In genomic region chr5:10760033-10760975, GRCh38 we compare ENCODE assay signal across 8 cellular contexts. TPM values are rescaled to one million over a fixed set of nuclear protein-coding genes. Genes with fewer than 3 reads are reported as not detected.
A peak's percentile ranks its signal among the peaks of the same experiment; 100 is the strongest.
DNase-seq lines count a peak whose midpoint lies in the region; ATAC-seq, FAIRE-seq and TF ChIP-seq lines count a peak whose summit lies in the region.

No MANE protein-coding gene starts in this region.

- peaks cover 8% of the 10 kb centered on the region; the same call in 1 of the 2 replicates for H3K4me1 ChIP-seq in ES-I3 (ENCODE audit: insufficient read depth, low read length)
- peaks cover 9% of the 10 kb centered on the region for H3K4me1 ChIP-seq in HUES48 (ENCODE audit: control insufficient read depth, insufficient read depth, low read length)
- peaks cover 64% of the 10 kb centered on the region for H3K4me1 ChIP-seq in body of pancreas
- H3K4me1 ChIP-seq in iPS-18a (ENCODE audit: control insufficient read depth, low read depth, low read length), result peaks cover 14% of the 10 kb centered on the region

- no peaks in the 10 kb centered on the region for H3K36me3 ChIP-seq in ES-I3 (ENCODE audit: insufficient read depth, low read length)
- H3K36me3 ChIP-seq in HUES48 (ENCODE audit: control insufficient read depth, insufficient read depth, low read length), result no peaks in the 10 kb centered on the region; the same call in 1 of the 2 replicates
- H3K36me3 ChIP-seq in body of pancreas (replicated peaks in 1 of 2; ENCODE audit: insufficient read depth in 1 of 2, low read depth in 2 of 2), result no peaks in the 10 kb centered on the region
- H3K36me3 ChIP-seq in iPS-18a (ENCODE audit: control insufficient read depth, low read depth, low read length), result no peaks in the 10 kb centered on the region

- peak; percentile 69 for DNase-seq in RCC 7860 (ENCODE audit: low spot score)
- DNase-seq in body of pancreas, result peak; percentile 76 to 86 (median 84)
- DNase-seq in sciatic nerve (ENCODE audit: low spot score), result peak; percentile 68
- DNase-seq in mesenteric fat pad (ENCODE audit: low spot score), result no peak

- intact Hi-C loops in body of pancreas (cut with DNase I), result no loop called here
- intact Hi-C loops in sciatic nerve (cut with DNase I), result no loop called here

- FAIRE-seq in RCC 7860 (lab: Jason Lieb, UNC), result peak; percentile 65

- no peak for TF ChIP-seq CTCF in body of pancreas (IDR thresholded peaks at IDR 0.05)

- peak overlapping the region; percentile 78 for H3K4me3 ChIP-seq in HUES48 (ENCODE audit: low read depth, low read length)
- H3K4me3 ChIP-seq in body of pancreas, result peak overlapping the region; percentile 29 to 44
- peak overlapping the region; percentile 79 for H3K4me3 ChIP-seq in iPS-18a (ENCODE audit: low read length)

- H3K9ac ChIP-seq in ES-I3 (ENCODE audit: low read depth, low read length) (peak overlapping the region; percentile 96), HUES48 (ENCODE audit: low read depth, low read length) (peak overlapping the region; percentile 33), iPS-18a (ENCODE audit: low read length) (peak overlapping the region; percentile 63)

- H3K27me3 ChIP-seq in HUES48 (ENCODE audit: control insufficient read depth, insufficient read depth, low read length), result peaks cover 8% of the 10 kb centered on the region
- H3K27me3 ChIP-seq in body of pancreas, result no peaks in the 10 kb centered on the region
- peaks cover 32% of the 10 kb centered on the region for H3K27me3 ChIP-seq in iPS-18a (ENCODE audit: control insufficient read depth, insufficient read depth, low read length)

- 2 to 4% methylated on average over 18 to 28 of the region's 55 CpGs for WGBS in body of pancreas, 2 donors

- peak overlapping the region; percentile 73 for H3K27ac ChIP-seq in HUES48 (ENCODE audit: low read depth, low read length)
- H3K27ac ChIP-seq in body of pancreas, result peak overlapping the region; percentile 98 to 99 (median 98)
- H3K27ac ChIP-seq in iPS-18a (ENCODE audit: low read length), result no peak overlapping the region

- peak; percentile 28 to 76 (median 70) for TF ChIP-seq POLR2A in body of pancreas (IDR thresholded peaks at IDR 0.05)

- H3K9me3 ChIP-seq in ES-I3 (ENCODE audit: control insufficient read depth, insufficient read depth, low read length) (no peaks in the 10 kb centered on the region), HUES48 (ENCODE audit: control insufficient read depth, insufficient read depth, low read length) (no peaks in the 10 kb centered on the region), body of pancreas (no peaks in the 10 kb centered on the region), iPS-18a (ENCODE audit: control insufficient read depth, low read depth, low read length) (no peaks in the 10 kb centered on the region)

- peak; percentile 33 for ATAC-seq in GM21529 (IDR thresholded peaks at IDR 0.05; ENCODE audit: unreplicated experiment)
- peak; percentile 51 for ATAC-seq in body of pancreas
- peak; percentile 35 for ATAC-seq in sciatic nerve

RNA-seq across cellular contexts. Expression of gene DAP, which starts 0.7 kb away (rescaled TPM):
- total RNA-seq in body of pancreas (100 to 1,000 TPM in 1 of 2 donors, 10 to 100 TPM in 1; 93.6 to 112 TPM), sciatic nerve (65.4 TPM), mesenteric fat pad (71.1 TPM)

Comparison
In these comparisons a context has a peak if more than half of its experiments do, and no peak if none do; other contexts are left out.
1. H3K9ac ChIP-seq: peak in every context shown above with its lines; median percentile 96 in ES-I3; 63 in iPS-18a; 33 in HUES48.